Comparison of ENCODE assay signal across 9 cellular contexts in the genomic region with DNA sequence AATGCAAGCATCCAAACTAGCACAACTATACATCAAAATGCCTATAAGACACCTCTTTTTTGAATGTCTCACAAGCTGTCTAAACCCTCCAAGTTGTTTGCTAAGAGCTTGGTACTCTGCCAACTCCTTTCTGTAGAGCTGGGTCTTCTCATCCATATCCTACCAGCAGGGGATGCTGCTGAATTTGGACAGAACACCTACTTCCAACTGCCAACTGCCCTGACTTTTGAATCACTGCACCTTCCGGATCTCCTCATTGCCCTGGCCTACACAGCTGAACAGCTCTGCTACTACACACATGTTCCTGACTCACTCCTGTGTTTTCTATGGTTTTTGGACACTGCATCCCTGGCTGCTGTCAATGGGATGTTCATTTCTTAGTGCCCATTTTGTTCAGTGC. TPM values are rescaled to one million over a fixed set of nuclear protein-coding genes. Genes with fewer than 3 reads are reported as not detected.
DNase-seq lines count a peak whose midpoint lies in the region; ATAC-seq and TF ChIP-seq lines count a peak whose summit lies in the region.
"Had no signal": no experiment of that assay in that cellular context is flagged by ENCODE, and none has a peak within 500 bp of the region (broad histone marks: within the 10 kb centered on the region; RNA-seq: fewer than 3 reads in every experiment).

No MANE protein-coding gene starts in this region.

- H3K36me3 ChIP-seq in brain microvascular endothelial cell (replicated peaks): no peaks in the 10 kb centered on the region
- H3K36me3 ChIP-seq in neural progenitor cell: no peaks in the 10 kb centered on the region
- no peaks in the 10 kb centered on the region for H3K36me3 ChIP-seq in prostate gland

- H3K36me3 Mint-ChIP-seq in neural progenitor cell: no peaks in the 10 kb centered on the region
- peaks cover 0 to 4% of the 10 kb centered on the region in 2 donors for H3K36me3 Mint-ChIP-seq in stimulated activated naive B cell treated with anti-CD40 and anti-IgM and Interleukin-4, amounts not matched to agents 10 μg/mL and 1 μg/mL and 100 μg/mL, for 72 hours

- H3K4me3 ChIP-seq in brain microvascular endothelial cell (ENCODE audit: low read depth, low read length): no peak overlapping the region
- no peak overlapping the region for H3K4me3 ChIP-seq in neural progenitor cell
- H3K4me3 ChIP-seq in prostate gland: no peak overlapping the region

- peaks cover 11% of the 10 kb centered on the region for H3K9me3 Mint-ChIP-seq in neural progenitor cell
- no peaks in the 10 kb centered on the region for H3K9me3 Mint-ChIP-seq in stimulated activated naive B cell treated with anti-CD40 and anti-IgM and Interleukin-4, amounts not matched to agents 10 μg/mL and 1 μg/mL and 100 μg/mL, for 72 hours

- H3K9me3 ChIP-seq in neural progenitor cell (ENCODE audit: low read depth) (no peaks in the 10 kb centered on the region), prostate gland (no peaks in the 10 kb centered on the region)

- H3K9ac ChIP-seq in neural progenitor cell: no peak overlapping the region

- no peaks in the 10 kb centered on the region for H3K79me2 ChIP-seq in neural progenitor cell (ENCODE audit: low read depth)

- WGBS in prostate gland: 71% methylated on average over 1 of the region's 1 CpG

- no peaks in the 10 kb centered on the region for H4K20me1 ChIP-seq in neural progenitor cell (ENCODE audit: low read depth)

- H3F3A ChIP-seq in neural progenitor cell (ENCODE audit: low read depth): no peaks in the 10 kb centered on the region

- no peak for ATAC-seq in stimulated activated naive B cell treated with anti-CD40 and anti-IgM and Interleukin-4, amounts not matched to agents 10 μg/mL and 1 μg/mL and 100 μg/mL, for 72 hours (replicated peaks)

- no peak overlapping the region for H3K27ac Mint-ChIP-seq in neural progenitor cell
- H3K27ac Mint-ChIP-seq in stimulated activated naive B cell treated with anti-CD40 and anti-IgM and Interleukin-4, amounts not matched to agents 10 μg/mL and 1 μg/mL and 100 μg/mL, for 72 hours: no peak overlapping the region
- H3K27ac Mint-ChIP-seq: activated CD4-positive, alpha-beta T cell treated with anti-CD3 and anti-CD28 coated beads, Interleukin-2, amount 10 ng/mL, durations not matched to agents 7 days and 5 days had no signal

- intact Hi-C loops in prostate gland (cut with DNase I): no loop called here

- H3K4me1 ChIP-seq in neural progenitor cell: no peaks in the 10 kb centered on the region
- H3K4me1 ChIP-seq in prostate gland (replicated peaks): no peaks in the 10 kb centered on the region

- H3K27me3 ChIP-seq in brain microvascular endothelial cell (replicated peaks): no peaks in the 10 kb centered on the region
- H3K27me3 ChIP-seq in neural progenitor cell: no peaks in the 10 kb centered on the region
- no peaks in the 10 kb centered on the region for H3K27me3 ChIP-seq in prostate gland (replicated peaks; ENCODE audit: insufficient read depth)

- no peak overlapping the region for H3K4me3 Mint-ChIP-seq in neural progenitor cell
- H3K4me3 Mint-ChIP-seq in stimulated activated naive B cell treated with anti-CD40 and anti-IgM and Interleukin-4, amounts not matched to agents 10 μg/mL and 1 μg/mL and 100 μg/mL, for 72 hours: no peak overlapping the region
- H3K4me3 Mint-ChIP-seq: activated CD4-positive, alpha-beta T cell treated with anti-CD3 and anti-CD28 coated beads, Interleukin-2, amount 10 ng/mL, durations not matched to agents 7 days and 5 days had no signal

- peaks cover 2% of the 10 kb centered on the region for H3K27me3 Mint-ChIP-seq in neural progenitor cell (ENCODE audit: insufficient read depth, low read depth)
- H3K27me3 Mint-ChIP-seq in stimulated activated naive B cell treated with anti-CD40 and anti-IgM and Interleukin-4, amounts not matched to agents 10 μg/mL and 1 μg/mL and 100 μg/mL, for 72 hours: peaks cover 3 to 5% of the 10 kb centered on the region in 2 donors

- no peak for TF ChIP-seq POLR2A in prostate gland (IDR thresholded peaks at IDR 0.05)

- no peak overlapping the region for H3K4me2 ChIP-seq in neural progenitor cell

- H3K27ac ChIP-seq in brain microvascular endothelial cell: no peak overlapping the region
- H3K27ac ChIP-seq in neural progenitor cell: no peak overlapping the region
- H3K27ac ChIP-seq in prostate gland: no peak overlapping the region

- in situ Hi-C loops in brain microvascular endothelial cell (cut with HindIII; ENCODE audit: low pct_ligation_motif_present, low sequenced_read_pairs): no loop called here

- DNase-seq in NCI-H2171 treated with DMSO at 0.1 percent for 48 hours (lab: John Stamatoyannopoulos, UW) (peak; percentile 6), NCI-H2171 (lab: John Stamatoyannopoulos, UW) (no peak), M059J (ENCODE audit: low read depth) (peak; percentile 27), brain microvascular endothelial cell (no peak), neural progenitor cell (ENCODE audit: low spot score) (no peak), NCI-H1092 treated with DMSO at 0.1 percent for 48 hours (lab: John Stamatoyannopoulos, UW) (no peak), prostate gland (ENCODE audit: low spot score) (no peak)
- no peak for DNase-seq in stimulated activated naive B cell treated with anti-CD40 and anti-IgM and Interleukin-4, amounts not matched to agents 10 μg/mL and 1 μg/mL and 100 μg/mL, for 72 hours
- DNase-seq: activated CD4-positive, alpha-beta T cell treated with anti-CD3 and anti-CD28 coated beads, Interleukin-2, amount 10 ng/mL, durations not matched to agents 7 days and 5 days had no signal

- no peak overlapping the region for H2AFZ ChIP-seq in neural progenitor cell (replicated peaks)

- TF ChIP-seq CTCF in brain microvascular endothelial cell (IDR thresholded peaks at IDR 0.05; ENCODE audit: low read depth, low read length, missing control alignments): peak; percentile 46
- TF ChIP-seq CTCF in neural progenitor cell (IDR thresholded peaks at IDR 0.05): peak; percentile 21
- TF ChIP-seq CTCF in prostate gland (IDR thresholded peaks at IDR 0.05): no peak

- peaks cover 3% of the 10 kb centered on the region for H3K4me1 Mint-ChIP-seq in neural progenitor cell
- H3K4me1 Mint-ChIP-seq in stimulated activated naive B cell treated with anti-CD40 and anti-IgM and Interleukin-4, amounts not matched to agents 10 μg/mL and 1 μg/mL and 100 μg/mL, for 72 hours: peaks cover 0 to 3% of the 10 kb centered on the region in 2 donors

RNA-seq across cellular contexts. Expression of a gene that starts 18.7 kb away (rescaled TPM):
- 0.02 TPM in 1 of 2 replicates, not detected in the other for total RNA-seq in M059J (2014; rRNA removed; shearing (Covaris generic))
- total RNA-seq in neural progenitor cell (ENCODE audit: low replicate concordance) (0.03 TPM in 1 of 2 replicates, not detected in the other), prostate gland (under 1 TPM; 0.09 to 0.34 TPM)
- total RNA-seq: activated CD4-positive, alpha-beta T cell treated with anti-CD3 and anti-CD28 coated beads, Interleukin-2, amount 10 ng/mL, durations not matched to agents 7 days and 5 days had no signal

RNA-seq across cellular contexts. Expression of a gene that starts 47.9 kb away (rescaled TPM):
- 31.4 and 56.9 TPM in 2 replicates for total RNA-seq in M059J (2014; rRNA removed; shearing (Covaris generic))
- total RNA-seq in neural progenitor cell (ENCODE audit: low replicate concordance) (65.7 and 75.8 TPM in 2 replicates), prostate gland (10 to 100 TPM; 33.0 to 44.0 TPM)

RNA-seq across cellular contexts. Expression of a gene that starts 48.1 kb away (rescaled TPM):
- total RNA-seq in M059J (2014; rRNA removed; shearing (Covaris generic)): 51.7 and 71.8 TPM in 2 replicates
- 132 and 211 TPM in 2 replicates for total RNA-seq in neural progenitor cell (ENCODE audit: low replicate concordance)
- total RNA-seq in prostate gland: 1 to 10 TPM in 1 of 2 donors, under 1 TPM in 1; 0.96 to 4.7 TPM

Comparison
In these comparisons a context has a peak if more than half of its experiments do, and no peak if none do; other contexts are left out.
1. DNase-seq: peak in NCI-H2171 treated with DMSO at 0.1 percent for 48 hours (single experiment) and M059J (single experiment); none in NCI-H2171 (single experiment), brain microvascular endothelial cell (single experiment), neural progenitor cell (single experiment), NCI-H1092 treated with DMSO at 0.1 percent for 48 hours (single experiment), stimulated activated naive B cell treated with anti-CD40 and anti-IgM and Interleukin-4, amounts not matched to agents 10 μg/mL and 1 μg/mL and 100 μg/mL, for 72 hours (single experiment) and prostate gland (single experiment).
2. CTCF ChIP-seq: peak in brain microvascular endothelial cell (single experiment) and neural progenitor cell (single experiment); none in prostate gland (0 of 4).